In the genomic region with DNA sequence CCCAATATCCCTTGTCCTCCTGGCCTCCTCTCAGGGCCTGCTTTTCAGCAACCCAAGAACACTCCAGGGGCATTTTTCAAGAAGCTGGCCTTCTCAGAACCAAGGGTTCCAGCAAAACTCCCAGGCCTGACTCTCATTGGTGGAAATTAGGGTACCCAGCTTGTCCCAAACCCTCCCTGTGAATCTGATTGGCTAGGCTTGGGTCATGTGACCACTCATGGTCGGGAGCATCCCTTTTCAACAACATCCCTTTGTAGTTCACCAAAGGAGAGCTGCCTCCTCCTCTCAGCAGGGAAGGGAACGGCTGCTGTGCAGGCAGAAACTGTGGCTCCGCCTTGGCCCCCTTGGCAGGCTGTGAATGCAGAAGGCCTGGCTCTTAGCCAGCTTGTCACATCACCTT, we compare ENCODE assay signal across 14 cellular contexts. TPM values are rescaled to one million over a fixed set of nuclear protein-coding genes. Genes with fewer than 3 reads are reported as not detected.
"Had no signal": no experiment of that assay in that cellular context is flagged by ENCODE, and none has a peak within 500 bp of the region (broad histone marks: within the 10 kb centered on the region; RNA-seq: fewer than 3 reads in every experiment).

No MANE protein-coding gene starts in this region.

- H3K4me3 Mint-ChIP-seq: activated CD4-positive, alpha-beta T cell treated with anti-CD3 and anti-CD28 coated beads, Interleukin-2, amount 10 ng/mL, durations not matched to agents 7 days and 5 days; activated naive CD4-positive, alpha-beta T cell treated with anti-CD3 and anti-CD28 coated beads, Interleukin-2, amount 10 ng/mL, durations not matched to agents 7 days and 5 days; memory B cell; nephron progenitor cell; stimulated activated naive CD8-positive, alpha-beta T cell treated with anti-CD3 and anti-CD28 coated beads, Interleukin-15, Interleukin-2, amounts not matched to agents 100 ng/mL and 50 ng/mL, for 24 hours had no signal

- H3K36me3 ChIP-seq: cardiac muscle cell, esophagus squamous epithelium, left lung, upper lobe of right lung had no signal

- H3K4me3 ChIP-seq: cardiac muscle cell, esophagus squamous epithelium, left lung, upper lobe of right lung had no signal

- H3K4me1 Mint-ChIP-seq: activated CD4-positive, alpha-beta T cell treated with anti-CD3 and anti-CD28 coated beads, Interleukin-2, amount 10 ng/mL, durations not matched to agents 7 days and 5 days; activated naive CD4-positive, alpha-beta T cell treated with anti-CD3 and anti-CD28 coated beads, Interleukin-2, amount 10 ng/mL, durations not matched to agents 7 days and 5 days had no signal

- H3K27ac ChIP-seq: cardiac muscle cell, esophagus squamous epithelium, foreskin keratinocyte, left lung, upper lobe of right lung had no signal

- H3K36me3 Mint-ChIP-seq: activated naive CD4-positive, alpha-beta T cell treated with anti-CD3 and anti-CD28 coated beads, Interleukin-2, amount 10 ng/mL, durations not matched to agents 7 days and 5 days had no signal

- H3K27me3 ChIP-seq: cardiac muscle cell, esophagus squamous epithelium, foreskin keratinocyte, left lung, upper lobe of right lung had no signal

- H3K27me3 Mint-ChIP-seq: activated CD4-positive, alpha-beta T cell treated with anti-CD3 and anti-CD28 coated beads, Interleukin-2, amount 10 ng/mL, durations not matched to agents 7 days and 5 days; memory B cell; stimulated activated naive CD8-positive, alpha-beta T cell treated with anti-CD3 and anti-CD28 coated beads, Interleukin-15, Interleukin-2, amounts not matched to agents 100 ng/mL and 50 ng/mL, for 24 hours had no signal

- H3K9me3 ChIP-seq: esophagus squamous epithelium, left lung, upper lobe of right lung had no signal

- H3K9me3 Mint-ChIP-seq: activated CD4-positive, alpha-beta T cell treated with anti-CD3 and anti-CD28 coated beads, Interleukin-2, amount 10 ng/mL, durations not matched to agents 7 days and 5 days; activated naive CD4-positive, alpha-beta T cell treated with anti-CD3 and anti-CD28 coated beads, Interleukin-2, amount 10 ng/mL, durations not matched to agents 7 days and 5 days; memory B cell; stimulated activated naive CD8-positive, alpha-beta T cell treated with anti-CD3 and anti-CD28 coated beads, Interleukin-15, Interleukin-2, amounts not matched to agents 100 ng/mL and 50 ng/mL, for 24 hours had no signal

- H3K27ac Mint-ChIP-seq: activated CD4-positive, alpha-beta T cell treated with anti-CD3 and anti-CD28 coated beads, Interleukin-2, amount 10 ng/mL, durations not matched to agents 7 days and 5 days; activated naive CD4-positive, alpha-beta T cell treated with anti-CD3 and anti-CD28 coated beads, Interleukin-2, amount 10 ng/mL, durations not matched to agents 7 days and 5 days; memory B cell; nephron progenitor cell; stimulated activated naive CD8-positive, alpha-beta T cell treated with anti-CD3 and anti-CD28 coated beads, Interleukin-15, Interleukin-2, amounts not matched to agents 100 ng/mL and 50 ng/mL, for 24 hours had no signal

- DNase-seq: activated CD4-positive, alpha-beta T cell treated with anti-CD3 and anti-CD28 coated beads, Interleukin-2, amount 10 ng/mL, durations not matched to agents 7 days and 5 days; activated CD4-positive, CD25-positive, alpha-beta regulatory T cell; activated CD8-positive, alpha-beta memory T cell treated with anti-CD3 and anti-CD28 coated beads for 24 hours; activated naive CD4-positive, alpha-beta T cell treated with anti-CD3 and anti-CD28 coated beads, Interleukin-2, amount 10 ng/mL, durations not matched to agents 7 days and 5 days; esophagus squamous epithelium; foreskin keratinocyte; islet precursor cell; left lung; nephron progenitor cell; stimulated activated CD4-positive, alpha-beta T cell treated with anti-CD3 and anti-CD28 coated beads, Interleukin-2, amount 100 ng/mL, for 48 hours; upper lobe of right lung had no signal

RNA-seq across cellular contexts. Expression of a gene that starts 26.5 kb away (rescaled TPM):
- total RNA-seq: activated CD4-positive, alpha-beta T cell treated with anti-CD3 and anti-CD28 coated beads, Interleukin-2, amount 10 ng/mL, durations not matched to agents 7 days and 5 days had no signal
